ENCODE assay signal across 10 cellular contexts in the genomic region with DNA sequence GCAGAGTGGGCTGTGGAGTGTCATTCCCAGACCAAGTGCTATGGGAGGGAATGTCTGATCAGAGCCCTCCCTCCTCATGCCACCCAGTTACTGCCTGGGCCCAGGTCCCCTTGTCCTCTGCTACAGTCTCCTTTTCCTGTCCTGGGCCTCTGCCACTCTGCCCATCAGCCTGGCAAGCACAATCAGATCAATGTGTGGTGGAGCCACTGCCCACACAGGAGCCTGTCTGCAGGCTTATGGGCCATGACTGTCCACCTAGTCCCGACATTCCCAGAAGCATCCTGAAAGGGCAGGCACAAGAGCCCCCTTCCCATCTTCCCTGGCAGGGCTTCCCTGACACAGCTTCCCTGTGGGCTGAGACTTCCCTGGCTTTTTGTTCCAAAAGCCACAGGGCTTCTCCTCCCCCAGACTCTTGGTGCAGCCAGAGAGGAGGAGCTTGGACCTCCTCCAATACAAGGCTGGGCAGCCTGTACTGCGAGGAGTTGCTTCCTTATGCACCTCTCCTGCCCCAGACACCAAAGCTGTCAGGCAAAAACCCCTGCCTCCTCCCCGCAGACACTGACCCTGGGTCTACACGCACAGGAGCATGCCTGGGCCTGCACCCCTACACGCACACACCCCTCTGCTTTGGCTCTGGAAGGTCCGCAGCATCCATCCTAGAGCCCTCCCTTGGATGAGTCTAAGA. TPM values are rescaled to one million over a fixed set of nuclear protein-coding genes. Genes with fewer than 3 reads are reported as not detected.
A peak's percentile ranks its signal among the peaks of the same experiment; 100 is the strongest.
DNase-seq lines count a peak whose midpoint lies in the region; ATAC-seq, FAIRE-seq and TF ChIP-seq lines count a peak whose summit lies in the region.
"Had no signal": no experiment of that assay in that cellular context is flagged by ENCODE, and none has a peak within 500 bp of the region (broad histone marks: within the 10 kb centered on the region; RNA-seq: fewer than 3 reads in every experiment).

No MANE protein-coding gene starts in this region.

- ATAC-seq in Right ventricle myocardium superior (ENCODE audit: poor library complexity), result peak; percentile 65

- DNase-seq in Right ventricle myocardium superior (peak; percentile 51), right atrium auricular region (ENCODE audit: low spot score) (no peak), iris pigment epithelial cell (ENCODE audit: low read depth) (peak; percentile 7), kidney (no peak), GM13977 (ENCODE audit: low spot score) (no peak), islet precursor cell (no peak), spleen (no peak)
- DNase-seq: activated CD4-positive, alpha-beta T cell treated with anti-CD3 and anti-CD28 coated beads, Interleukin-2, amount 10 ng/mL, durations not matched to agents 24 days and 14 days had no signal

- H3K4me1 ChIP-seq in right atrium auricular region, result peaks cover 0 to 12% of the 10 kb centered on the region in 2 donors
- H3K4me1 ChIP-seq in kidney (ENCODE audit: control insufficient read depth in 1 of 2, insufficient read depth in 1 of 2, low read depth in 1 of 2, low read length in 2 of 2), result no peaks in the 10 kb centered on the region
- peaks cover 0 to 37% (median 13%) of the 10 kb centered on the region in 6 donors for H3K4me1 ChIP-seq in spleen

- no peak for TF ChIP-seq CTCF in right atrium auricular region (IDR thresholded peaks at IDR 0.05)
- no peak for TF ChIP-seq CTCF in kidney (IDR thresholded peaks at IDR 0.05; ENCODE audit: borderline replicate concordance, extremely low read depth, insufficient read depth)
- no peak for TF ChIP-seq CTCF in GM13977 (IDR thresholded peaks at IDR 0.05; ENCODE audit: extremely low read depth, insufficient read depth, missing control alignments)
- TF ChIP-seq CTCF in spleen (IDR thresholded peaks at IDR 0.05 in 8 of 11, conservative IDR thresholded peaks at IDR 0.05 in 3 of 11), result no peak

- in situ Hi-C loops in GM13977 (cut with MboI; ENCODE audit: low pct_unique_long_range_greater_than_20kb, low sequenced_read_pairs, unreplicated experiment), result no loop called here

- 42 to 54% (median 50%) methylated on average over 6 of the region's 6 CpGs for WGBS in spleen, 5 donors

- no peak overlapping the region for H3K4me3 ChIP-seq in right atrium auricular region
- no peak overlapping the region for H3K4me3 ChIP-seq in kidney (ENCODE audit: low read length in 2 of 2)
- H3K4me3 ChIP-seq in spleen, result no peak overlapping the region

- H3K27ac ChIP-seq in right atrium auricular region (no peak overlapping the region), angular gyrus (ENCODE audit: low read depth, low read length) (peak overlapping the region; percentile 60), kidney (ENCODE audit: low read depth in 2 of 2, low read length in 2 of 2) (no peak overlapping the region), spleen (peak overlapping the region in 1 of 8 donors; percentile 15)

- H3K9ac ChIP-seq in kidney (ENCODE audit: low read length in 2 of 2), result no peak overlapping the region

- no peak for FAIRE-seq in kidney (lab: Jason Lieb, UNC)

- H3K9me3 ChIP-seq in right atrium auricular region (no peaks in the 10 kb centered on the region), kidney (ENCODE audit: control insufficient read depth in 1 of 2, low read length in 2 of 2) (no peaks in the 10 kb centered on the region), spleen (no peaks in the 10 kb centered on the region)

- H3K36me3 ChIP-seq in right atrium auricular region (peaks cover 4% of the 10 kb centered on the region), kidney (ENCODE audit: control insufficient read depth in 1 of 2, insufficient read depth in 2 of 2, low read length in 2 of 2) (no peaks in the 10 kb centered on the region), spleen (no peaks in the 10 kb centered on the region)

- TF ChIP-seq POLR2A in spleen (IDR thresholded peaks at IDR 0.05), result no peak

- intact Hi-C loops in Right ventricle myocardium superior (cut with DNase I), result no loop called here
- intact Hi-C loops in kidney (cut with DNase I), result no loop called here
- intact Hi-C loops in spleen (cut with DNase I; ENCODE audit: low total_unique reads), result no loop called here

- no peaks in the 10 kb centered on the region for H3K27me3 ChIP-seq in right atrium auricular region
- H3K27me3 ChIP-seq in spleen (replicated peaks in 1 of 7), result no peaks in the 10 kb centered on the region

RNA-seq across cellular contexts. Expression of a gene that starts 29.2 kb away (rescaled TPM):
- total RNA-seq in Right ventricle myocardium superior (0.38 TPM), right atrium auricular region (under 1 TPM; 0.41 to 0.67 TPM), kidney (0.44 TPM), spleen (1 to 10 TPM in 1 of 7 donors, under 1 TPM in 3, not detected in 3; 0.06 to 2.6 (median 0.27) TPM)
- polyA plus RNA-seq in kidney (ENCODE audit: insufficient read depth, low read depth, low replicate concordance) (0.15 TPM), spleen (under 1 TPM; 0.02 to 0.38 (median 0.05) TPM)
- total RNA-seq: activated CD4-positive, alpha-beta T cell treated with anti-CD3 and anti-CD28 coated beads, Interleukin-2, amount 10 ng/mL, durations not matched to agents 24 days and 14 days had no signal
- polyA plus RNA-seq: AG04450 had no signal

Comparison
In these comparisons a context has a peak if more than half of its experiments do, and no peak if none do; other contexts are left out.
1. DNase-seq: peak in Right ventricle myocardium superior (single experiment) and iris pigment epithelial cell (single experiment); none in right atrium auricular region (single experiment), kidney (single experiment), GM13977 (single experiment), islet precursor cell (single experiment) and spleen (single experiment).